1 cellular context compared by ENCODE assay signal in the genomic region with DNA sequence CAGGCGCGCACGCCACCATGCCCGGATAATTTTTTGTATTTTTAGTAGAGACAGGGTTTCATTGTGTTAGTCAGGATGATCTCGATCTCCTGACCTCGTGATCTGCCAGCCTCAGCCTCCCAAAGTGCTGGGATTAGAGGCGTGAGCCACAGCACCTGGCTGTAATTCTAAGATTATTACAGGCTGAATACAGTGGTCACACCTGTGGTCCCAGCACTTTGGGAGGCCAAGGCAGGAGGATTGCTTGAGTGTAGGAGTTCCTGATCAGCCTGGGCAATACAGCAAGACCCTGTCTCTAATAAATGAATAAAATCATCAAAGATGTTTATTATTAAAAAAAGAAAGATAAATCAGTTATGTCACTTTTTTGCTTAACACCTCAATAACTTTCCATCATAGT.
TF ChIP-seq lines count a peak whose summit lies in the region.

No MANE protein-coding gene starts in this region.

TF ChIP-seq in WTC11, 78 proteins besides CTCF, POLR2A, EP300 and RAD21:
- TF ChIP-seq ZNF121 (CRISPR knock-in tag; IDR thresholded peaks at IDR 0.05): peak; percentile 89
